Comparison of ENCODE assay signal across 16 cellular contexts in the genomic region with DNA sequence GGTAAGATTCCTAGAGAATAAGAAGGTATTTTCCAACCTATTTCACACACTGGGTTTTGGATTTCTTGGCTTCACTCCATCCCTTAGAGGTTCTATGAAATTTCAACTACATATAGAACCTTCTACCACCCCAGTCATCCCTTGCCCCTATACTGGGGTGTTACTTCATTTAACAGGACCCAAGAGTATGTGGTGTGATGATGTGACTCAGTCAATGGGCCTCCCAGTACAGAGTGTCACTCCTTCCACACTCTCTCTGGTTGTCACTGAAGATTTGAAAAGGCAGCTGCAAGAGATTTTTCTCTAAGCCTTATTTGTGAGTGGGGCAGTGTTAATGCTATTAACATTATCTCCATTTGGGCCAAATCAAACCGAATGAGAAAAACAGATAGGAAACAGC. TPM values are rescaled to one million over a fixed set of nuclear protein-coding genes. Genes with fewer than 3 reads are reported as not detected.
DNase-seq lines count a peak whose midpoint lies in the region; ATAC-seq and TF ChIP-seq lines count a peak whose summit lies in the region.
"Had no signal": no experiment of that assay in that cellular context is flagged by ENCODE, and none has a peak within 500 bp of the region (broad histone marks: within the 10 kb centered on the region; RNA-seq: fewer than 3 reads in every experiment).

No MANE protein-coding gene starts in this region.

- peak; percentile 45 for ATAC-seq in activated CD8-positive, alpha-beta T cell treated with anti-CD3 and anti-CD28 coated beads for 36 hours
- no peak for ATAC-seq in activated CD8-positive, alpha-beta T cell treated with anti-CD3 and anti-CD28 coated beads, Interleukin-2, amount 10 ng/mL, durations not matched to agents 7 days and 5 days
- peak; percentile 72 for ATAC-seq in stimulated activated effector memory CD8-positive, alpha-beta T cell treated with anti-CD3 and anti-CD28 coated beads, Interleukin-12 subunit alpha, Interleukin-12 subunit beta, amount 100 ng/mL, for 72 hours
- ATAC-seq in GM19467 (IDR thresholded peaks at IDR 0.05; ENCODE audit: unreplicated experiment) = no peak
- ATAC-seq: GM12878 had no signal

- CTCF ChIA-PET in activated CD8-positive, alpha-beta T cell treated with anti-CD3 and anti-CD28 coated beads for 36 hours (lab: Charles Lee) = no interaction called here
- CTCF ChIA-PET in activated CD8-positive, alpha-beta T cell treated with anti-CD3 and anti-CD28 coated beads, Interleukin-2, amount 10 ng/mL, durations not matched to agents 7 days and 5 days (lab: Charles Lee) = no interaction called here
- CTCF ChIA-PET in activated CD4-positive, alpha-beta memory T cell treated with anti-CD3 and anti-CD28 coated beads for 36 hours (lab: Charles Lee) = no interaction called here

- H3K27ac Mint-ChIP-seq in activated CD8-positive, alpha-beta T cell treated with anti-CD3 and anti-CD28 coated beads for 36 hours = no peak overlapping the region
- no peak overlapping the region for H3K27ac Mint-ChIP-seq in activated CD8-positive, alpha-beta T cell treated with anti-CD3 and anti-CD28 coated beads, Interleukin-2, amount 10 ng/mL, durations not matched to agents 7 days and 5 days
- no peak overlapping the region for H3K27ac Mint-ChIP-seq in stimulated activated effector memory CD8-positive, alpha-beta T cell treated with anti-CD3 and anti-CD28 coated beads, Interleukin-12 subunit alpha, Interleukin-12 subunit beta, amount 100 ng/mL, for 72 hours
- H3K27ac Mint-ChIP-seq in activated CD4-positive, alpha-beta memory T cell treated with anti-CD3 and anti-CD28 coated beads for 36 hours = no peak overlapping the region
- H3K27ac Mint-ChIP-seq: CD4-positive, CD25-positive, alpha-beta regulatory T cell; HFFc6 had no signal

- intact Hi-C loops in activated CD8-positive, alpha-beta T cell treated with anti-CD3 and anti-CD28 coated beads for 36 hours (cut with micrococcal nuclease) = no loop called here
- intact Hi-C loops in activated CD4-positive, alpha-beta memory T cell treated with anti-CD3 and anti-CD28 coated beads for 36 hours (cut with micrococcal nuclease) = no loop called here

- no peak overlapping the region for H3K4me3 Mint-ChIP-seq in activated CD8-positive, alpha-beta T cell treated with anti-CD3 and anti-CD28 coated beads for 36 hours
- no peak overlapping the region for H3K4me3 Mint-ChIP-seq in activated CD8-positive, alpha-beta T cell treated with anti-CD3 and anti-CD28 coated beads, Interleukin-2, amount 10 ng/mL, durations not matched to agents 7 days and 5 days
- H3K4me3 Mint-ChIP-seq in stimulated activated effector memory CD8-positive, alpha-beta T cell treated with anti-CD3 and anti-CD28 coated beads, Interleukin-12 subunit alpha, Interleukin-12 subunit beta, amount 100 ng/mL, for 72 hours = no peak overlapping the region
- H3K4me3 Mint-ChIP-seq in activated CD4-positive, alpha-beta memory T cell treated with anti-CD3 and anti-CD28 coated beads for 36 hours = no peak overlapping the region
- H3K4me3 Mint-ChIP-seq: CD4-positive, CD25-positive, alpha-beta regulatory T cell; HFFc6 had no signal

- no peaks in the 10 kb centered on the region for H3K4me1 Mint-ChIP-seq in activated CD8-positive, alpha-beta T cell treated with anti-CD3 and anti-CD28 coated beads for 36 hours (ENCODE audit: low read depth)
- H3K4me1 Mint-ChIP-seq in activated CD8-positive, alpha-beta T cell treated with anti-CD3 and anti-CD28 coated beads, Interleukin-2, amount 10 ng/mL, durations not matched to agents 7 days and 5 days (ENCODE audit: low read depth) = no peaks in the 10 kb centered on the region
- H3K4me1 Mint-ChIP-seq in stimulated activated effector memory CD8-positive, alpha-beta T cell treated with anti-CD3 and anti-CD28 coated beads, Interleukin-12 subunit alpha, Interleukin-12 subunit beta, amount 100 ng/mL, for 72 hours = no peaks in the 10 kb centered on the region
- H3K4me1 Mint-ChIP-seq in activated CD4-positive, alpha-beta memory T cell treated with anti-CD3 and anti-CD28 coated beads for 36 hours (ENCODE audit: low read depth) = no peaks in the 10 kb centered on the region

- DNase-seq in activated CD8-positive, alpha-beta T cell treated with anti-CD3 and anti-CD28 coated beads for 36 hours = no peak
- DNase-seq in activated CD8-positive, alpha-beta T cell treated with anti-CD3 and anti-CD28 coated beads, Interleukin-2, amount 10 ng/mL, durations not matched to agents 7 days and 5 days = no peak
- DNase-seq in LHCN-M2 (ENCODE audit: low read depth) = peak; percentile 61
- DNase-seq in myocyte (ENCODE audit: low read depth) = peak; percentile 75
- DNase-seq in stimulated activated effector memory CD8-positive, alpha-beta T cell treated with anti-CD3 and anti-CD28 coated beads, Interleukin-12 subunit alpha, Interleukin-12 subunit beta, amount 100 ng/mL, for 72 hours (ENCODE audit: low spot score in 2 of 2) = no peak
- DNase-seq in GM19240 (ENCODE audit: insufficient read length, low spot score) = no peak
- no peak for DNase-seq in activated CD4-positive, alpha-beta memory T cell treated with anti-CD3 and anti-CD28 coated beads for 36 hours
- DNase-seq: ACHN; Calu3; CD4-positive, CD25-positive, alpha-beta regulatory T cell; DMS79; HCEC 1CT; HFFc6; IMR-90 had no signal

- no peaks in the 10 kb centered on the region for H3K9me3 Mint-ChIP-seq in activated CD8-positive, alpha-beta T cell treated with anti-CD3 and anti-CD28 coated beads for 36 hours
- H3K9me3 Mint-ChIP-seq in activated CD8-positive, alpha-beta T cell treated with anti-CD3 and anti-CD28 coated beads, Interleukin-2, amount 10 ng/mL, durations not matched to agents 7 days and 5 days (ENCODE audit: insufficient read depth) = no peaks in the 10 kb centered on the region
- no peaks in the 10 kb centered on the region for H3K9me3 Mint-ChIP-seq in stimulated activated effector memory CD8-positive, alpha-beta T cell treated with anti-CD3 and anti-CD28 coated beads, Interleukin-12 subunit alpha, Interleukin-12 subunit beta, amount 100 ng/mL, for 72 hours
- no peaks in the 10 kb centered on the region for H3K9me3 Mint-ChIP-seq in activated CD4-positive, alpha-beta memory T cell treated with anti-CD3 and anti-CD28 coated beads for 36 hours
- H3K9me3 Mint-ChIP-seq: HFFc6 had no signal

- TF ChIP-seq CTCF in activated CD8-positive, alpha-beta T cell treated with anti-CD3 and anti-CD28 coated beads for 36 hours (IDR thresholded peaks at IDR 0.05) = no peak

- no peaks in the 10 kb centered on the region for H3K36me3 Mint-ChIP-seq in activated CD8-positive, alpha-beta T cell treated with anti-CD3 and anti-CD28 coated beads for 36 hours (ENCODE audit: low read depth)
- no peaks in the 10 kb centered on the region for H3K36me3 Mint-ChIP-seq in activated CD8-positive, alpha-beta T cell treated with anti-CD3 and anti-CD28 coated beads, Interleukin-2, amount 10 ng/mL, durations not matched to agents 7 days and 5 days (ENCODE audit: low read depth)
- H3K36me3 Mint-ChIP-seq in stimulated activated effector memory CD8-positive, alpha-beta T cell treated with anti-CD3 and anti-CD28 coated beads, Interleukin-12 subunit alpha, Interleukin-12 subunit beta, amount 100 ng/mL, for 72 hours = no peaks in the 10 kb centered on the region
- no peaks in the 10 kb centered on the region for H3K36me3 Mint-ChIP-seq in activated CD4-positive, alpha-beta memory T cell treated with anti-CD3 and anti-CD28 coated beads for 36 hours
- H3K36me3 Mint-ChIP-seq: CD4-positive, CD25-positive, alpha-beta regulatory T cell had no signal

- no peaks in the 10 kb centered on the region for H3K27me3 Mint-ChIP-seq in activated CD8-positive, alpha-beta T cell treated with anti-CD3 and anti-CD28 coated beads for 36 hours
- H3K27me3 Mint-ChIP-seq in activated CD8-positive, alpha-beta T cell treated with anti-CD3 and anti-CD28 coated beads, Interleukin-2, amount 10 ng/mL, durations not matched to agents 7 days and 5 days (ENCODE audit: low read depth) = peaks cover 2% of the 10 kb centered on the region
- H3K27me3 Mint-ChIP-seq in activated CD4-positive, alpha-beta memory T cell treated with anti-CD3 and anti-CD28 coated beads for 36 hours = no peaks in the 10 kb centered on the region

- POLR2A ChIA-PET in activated CD8-positive, alpha-beta T cell treated with anti-CD3 and anti-CD28 coated beads for 36 hours (lab: Charles Lee) = no interaction called here
- POLR2A ChIA-PET in activated CD8-positive, alpha-beta T cell treated with anti-CD3 and anti-CD28 coated beads, Interleukin-2, amount 10 ng/mL, durations not matched to agents 7 days and 5 days (lab: Charles Lee) = no interaction called here
- POLR2A ChIA-PET in activated CD4-positive, alpha-beta memory T cell treated with anti-CD3 and anti-CD28 coated beads for 36 hours (lab: Charles Lee) = no interaction called here

RNA-seq across cellular contexts. Expression of gene FGFBP3, which starts 33.5 kb away (rescaled TPM):
- 1 to 10 TPM; 2.2 to 3.1 TPM for total RNA-seq in activated CD8-positive, alpha-beta T cell treated with anti-CD3 and anti-CD28 coated beads for 36 hours
- 1 to 10 TPM; 1.0 to 1.5 TPM for total RNA-seq in activated CD8-positive, alpha-beta T cell treated with anti-CD3 and anti-CD28 coated beads, Interleukin-2, amount 10 ng/mL, durations not matched to agents 7 days and 5 days
- 0.40 and 0.64 TPM in 2 replicates for total RNA-seq in LHCN-M2 (2014; rRNA removed)
- polyA plus RNA-seq in LHCN-M2 (2012) = 0.30 TPM
- total RNA-seq in myocyte = 0.19 and 0.42 TPM in 2 replicates
- polyA plus RNA-seq in myocyte (2012) = 0.55 TPM
- 1 to 10 TPM; 1.2 to 1.6 TPM for total RNA-seq in activated CD4-positive, alpha-beta memory T cell treated with anti-CD3 and anti-CD28 coated beads for 36 hours

RNA-seq across cellular contexts. Expression of gene BTAF1, which starts 47.8 kb away (rescaled TPM):
- total RNA-seq in activated CD8-positive, alpha-beta T cell treated with anti-CD3 and anti-CD28 coated beads for 36 hours = 10 to 100 TPM; 73.4 to 75.3 TPM
- total RNA-seq in activated CD8-positive, alpha-beta T cell treated with anti-CD3 and anti-CD28 coated beads, Interleukin-2, amount 10 ng/mL, durations not matched to agents 7 days and 5 days = 10 to 100 TPM; 40.9 to 41.0 TPM
- total RNA-seq in LHCN-M2 (2014; rRNA removed) (28.7 TPM in 2 replicates), myocyte (26.3 and 28.5 TPM in 2 replicates)
- 4.7 TPM for polyA plus RNA-seq in LHCN-M2 (2012)
- polyA plus RNA-seq in myocyte (2012) = 10.4 TPM
- 10 to 100 TPM; 49.9 to 50.7 TPM for total RNA-seq in activated CD4-positive, alpha-beta memory T cell treated with anti-CD3 and anti-CD28 coated beads for 36 hours

Comparison
In these comparisons a context has a peak if more than half of its experiments do, and no peak if none do; other contexts are left out.
1. ATAC-seq: peak in activated CD8-positive, alpha-beta T cell treated with anti-CD3 and anti-CD28 coated beads for 36 hours (single experiment) and stimulated activated effector memory CD8-positive, alpha-beta T cell treated with anti-CD3 and anti-CD28 coated beads, Interleukin-12 subunit alpha, Interleukin-12 subunit beta, amount 100 ng/mL, for 72 hours (single experiment); none in activated CD8-positive, alpha-beta T cell treated with anti-CD3 and anti-CD28 coated beads, Interleukin-2, amount 10 ng/mL, durations not matched to agents 7 days and 5 days (single experiment) and GM19467 (single experiment).
2. DNase-seq: peak in LHCN-M2 (single experiment) and myocyte (single experiment); none in activated CD8-positive, alpha-beta T cell treated with anti-CD3 and anti-CD28 coated beads for 36 hours (single experiment), activated CD8-positive, alpha-beta T cell treated with anti-CD3 and anti-CD28 coated beads, Interleukin-2, amount 10 ng/mL, durations not matched to agents 7 days and 5 days (single experiment), stimulated activated effector memory CD8-positive, alpha-beta T cell treated with anti-CD3 and anti-CD28 coated beads, Interleukin-12 subunit alpha, Interleukin-12 subunit beta, amount 100 ng/mL, for 72 hours (0 of 2), GM19240 (single experiment) and activated CD4-positive, alpha-beta memory T cell treated with anti-CD3 and anti-CD28 coated beads for 36 hours (single experiment).